ENCODE assay signal across 9 cellular contexts in genomic region chr1:227789042-227789880, GRCh38. TPM values are rescaled to one million over a fixed set of nuclear protein-coding genes. Genes with fewer than 3 reads are reported as not detected.
DNase-seq lines count a peak whose midpoint lies in the region; ATAC-seq and TF ChIP-seq lines count a peak whose summit lies in the region.
"Had no signal": no experiment of that assay in that cellular context is flagged by ENCODE, and none has a peak within 500 bp of the region (broad histone marks: within the 10 kb centered on the region; RNA-seq: fewer than 3 reads in every experiment).

No MANE protein-coding gene starts in this region.

- peak overlapping the region; percentile 71 to 86 for H3K4me3 Mint-ChIP-seq in H9

- H3K36me3 Mint-ChIP-seq in H9 (ENCODE audit: insufficient read depth in 1 of 3, low read depth in 3 of 3) = no peaks in the 10 kb centered on the region

- H3K4me3 ChIP-seq in lung = no peak overlapping the region

- H3K79me1 ChIP-seq in H9 (ENCODE audit: insufficient read depth, low read depth, low read length, poor library complexity, severe bottlenecking) = no peaks in the 10 kb centered on the region

- no peak overlapping the region for H2BK15ac ChIP-seq in H9 (ENCODE audit: low read depth, low read length)

- no peak overlapping the region for H3T11ph ChIP-seq in H9 (ENCODE audit: low read length)

- H3K27ac Mint-ChIP-seq in H9 = no peak overlapping the region; a peak in 1 of 7 replicates

- no peak for DNase-seq in H9
- peak; percentile 40 for DNase-seq in astrocyte of the hippocampus (ENCODE audit: low read depth, low spot score)
- DNase-seq in lung (ENCODE audit: low spot score) = peak; percentile 28
- DNase-seq in SKM-1 treated with dmso at 0.1 percent for 144 hours (lab: John Stamatoyannopoulos, UW; ENCODE audit: unreplicated experiment) = no peak
- no peak for DNase-seq in DMS114 treated with DMSO at 0.1 percent for 48 hours (lab: John Stamatoyannopoulos, UW; ENCODE audit: unreplicated experiment)
- DNase-seq in AML-193 (lab: John Stamatoyannopoulos, UW) = no peak
- DNase-seq in SW480 (ENCODE audit: low spot score) = no peak

- H3K9me3 Mint-ChIP-seq in H9 = no peaks in the 10 kb centered on the region

- H3K79me2 ChIP-seq in H9 (ENCODE audit: insufficient read depth, low read length) = no peaks in the 10 kb centered on the region

- H3K36me3 ChIP-seq in lung (ENCODE audit: control insufficient read depth in 2 of 2, insufficient read depth in 2 of 2, low read length in 2 of 2) = no peaks in the 10 kb centered on the region
- H3K36me3 ChIP-seq: adrenal gland had no signal

- no peak overlapping the region for H4K91ac ChIP-seq in H9 (ENCODE audit: insufficient read length, low read depth, low read length)

- H3K27me3 ChIP-seq in H9 (ENCODE audit: insufficient read depth, low read length) = peaks cover 5% of the 10 kb centered on the region; the same call in 1 of the 2 replicates
- H3K27me3 ChIP-seq in lung (ENCODE audit: control insufficient read depth, insufficient read depth) = no peaks in the 10 kb centered on the region
- H3K27me3 ChIP-seq: adrenal gland had no signal

- TF ChIP-seq CTCF in 22Rv1 (IDR thresholded peaks at IDR 0.05) (no peak), H9 (conservative IDR thresholded peaks at IDR 0.05) (no peak), lung (IDR thresholded peaks at IDR 0.05; ENCODE audit: control extremely low read depth, extremely low read depth) (no peak)

- H3K4me1 ChIP-seq in H9 (ENCODE audit: insufficient read depth, low read length) (no peaks in the 10 kb centered on the region), lung (ENCODE audit: control insufficient read depth in 2 of 2, insufficient read depth in 2 of 2, low read length in 2 of 2) (peaks cover 0 to 11% of the 10 kb centered on the region in 2 donors)

- H3K56ac ChIP-seq in H9 (ENCODE audit: insufficient read length, low read depth, low read length) = no peak overlapping the region

- H3K4me1 Mint-ChIP-seq in H9 = peaks cover 16 to 32% of the 10 kb centered on the region in 2 experiments

- no CpG with 5 or more reads among the region's 19 CpGs for WGBS in H9 (ENCODE audit: extremely low coverage, insufficient read length, low lambda C conversion rate)
- 73 to 77% methylated on average over 19 of the region's 19 CpGs for WGBS in lung, 2 donors

- H2AFZ ChIP-seq in H9 (ENCODE audit: low read length) = no peak overlapping the region

- peak overlapping the region; percentile 57 for H3K18ac ChIP-seq in H9 (ENCODE audit: insufficient read length, low read depth, low read length)

- peaks cover 15% of the 10 kb centered on the region for H3K23me2 ChIP-seq in H9 (ENCODE audit: insufficient read length, low read depth, low read length, poor library complexity, severe bottlenecking)

- no peak overlapping the region for H2BK12ac ChIP-seq in H9 (ENCODE audit: insufficient read length, low read depth, low read length)

- H2BK120ac ChIP-seq in H9 (ENCODE audit: low read depth, low read length, poor library complexity, severe bottlenecking) = no peak overlapping the region

- peaks cover 51% of the 10 kb centered on the region for H3K27me3 Mint-ChIP-seq in H9 (ENCODE audit: low read depth)

- peak overlapping the region; percentile 28 for H3K23ac ChIP-seq in H9 (ENCODE audit: insufficient read length, low read depth, low read length)

- ATAC-seq in lung (ENCODE audit: insufficient read depth, low FRiP score) = no peak

- no peak overlapping the region for H2BK5ac ChIP-seq in H9 (ENCODE audit: insufficient read length, low read length)

- no peak overlapping the region for H4K5ac ChIP-seq in H9 (ENCODE audit: insufficient read length, low read depth, low read length)

- no peaks in the 10 kb centered on the region for H4K20me1 ChIP-seq in H9 (ENCODE audit: control insufficient read depth, insufficient read depth, insufficient read length)

- H4K8ac ChIP-seq in H9 (replicated peaks; ENCODE audit: insufficient read length, low read depth, low read length) = no peak overlapping the region

- H2BK20ac ChIP-seq in H9 (ENCODE audit: low read depth, low read length, poor library complexity, severe bottlenecking) = no peak overlapping the region

- no peak overlapping the region for H3K4ac ChIP-seq in H9 (ENCODE audit: low read depth, low read length)

- H3K14ac ChIP-seq in H9 (ENCODE audit: insufficient read depth, low read length) = no peak overlapping the region; the same call in 1 of the 2 replicates

- H2AK5ac ChIP-seq in H9 (ENCODE audit: insufficient read length, low read length) = no peak overlapping the region

- H3K9me3 ChIP-seq in H9 (ENCODE audit: control insufficient read depth, low read depth, low read length) (no peaks in the 10 kb centered on the region), lung (ENCODE audit: control insufficient read depth in 2 of 2, insufficient read depth in 1 of 2, low read length in 1 of 2) (no peaks in the 10 kb centered on the region)
- H3K9me3 ChIP-seq: adrenal gland had no signal

- peak overlapping the region; percentile 98 for H3K4me2 ChIP-seq in H9 (ENCODE audit: insufficient read depth, insufficient read length, low read length)

- H3K9ac ChIP-seq in H9 (ENCODE audit: extremely low read depth, insufficient read length, low read length) = no peak overlapping the region

- H3K27ac ChIP-seq in 22Rv1 (peak overlapping the region; percentile 40), H9 (ENCODE audit: insufficient read length, low read depth, low read length) (no peak overlapping the region), lung (ENCODE audit: low read depth in 1 of 2, low read length in 1 of 2) (no peak overlapping the region)

RNA-seq across cellular contexts. Expression of gene PRSS38, which starts 26.2 kb away (rescaled TPM):
- total RNA-seq in H9 (2021) (not detected in 2 replicates), lung (not detected)
- not detected for polyA plus RNA-seq in lung
- total RNA-seq: adrenal gland had no signal
- polyA plus RNA-seq: adrenal gland had no signal

RNA-seq across cellular contexts. Expression of gene SNAP47, which starts 54.0 kb away (rescaled TPM):
- total RNA-seq in H9 (2021) (44.1 TPM in 2 replicates), lung (10 to 100 TPM; 27.8 to 63.0 TPM)
- polyA plus RNA-seq in lung = 10 to 100 TPM; 10.6 to 17.7 TPM

RNA-seq across cellular contexts. Expression of gene JMJD4, which starts 54.2 kb away (rescaled TPM):
- total RNA-seq in H9 (2021) = 24.4 and 26.0 TPM in 2 replicates
- total RNA-seq in lung = 10 to 100 TPM in 1 of 2 donors, 1 to 10 TPM in 1; 9.4 to 23.0 TPM
- polyA plus RNA-seq in lung = 10 to 100 TPM; 12.3 to 18.9 TPM

Comparison
In these comparisons a context has a peak if more than half of its experiments do, and no peak if none do; other contexts are left out.
1. DNase-seq: peak in astrocyte of the hippocampus (single experiment) and lung (single experiment); none in H9 (single experiment), SKM-1 treated with dmso at 0.1 percent for 144 hours (single experiment), DMS114 treated with DMSO at 0.1 percent for 48 hours (single experiment), AML-193 (0 of 2) and SW480 (single experiment).